ENCODE assay signal across 28 cellular contexts in the genomic region with DNA sequence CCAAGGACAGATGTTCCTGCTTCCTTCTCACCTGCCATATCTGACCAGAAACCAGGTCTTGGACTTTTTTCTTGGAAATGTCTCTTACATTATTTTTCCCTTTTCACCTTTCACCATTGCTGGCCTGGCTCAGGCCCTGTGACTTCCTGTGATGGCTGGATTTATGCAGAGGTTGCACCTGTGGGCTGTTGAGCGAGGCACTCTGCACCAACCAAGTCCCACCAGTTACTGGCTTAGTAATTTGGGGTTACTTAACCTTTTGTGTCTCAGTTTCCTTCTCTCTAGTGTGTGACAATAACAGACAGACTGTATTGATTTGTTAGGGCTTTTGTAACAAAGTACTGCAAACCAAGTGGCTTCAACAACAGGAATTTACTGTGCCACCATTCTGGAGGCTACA.
"Had no signal": no experiment of that assay in that cellular context is flagged by ENCODE, and none has a peak within 500 bp of the region (broad histone marks: within the 10 kb centered on the region; RNA-seq: fewer than 3 reads in every experiment).

No MANE protein-coding gene starts in this region.

- H3K27me3 ChIP-seq: Peyer's patch, SJSA1 had no signal

- DNase-seq: activated CD4-positive, alpha-beta memory T cell treated with anti-CD3 and anti-CD28 coated beads for 36 hours; activated CD4-positive, alpha-beta T cell treated with anti-CD3 and anti-CD28 coated beads, Interleukin-2, amount 10 ng/mL, durations not matched to agents 7 days and 5 days; activated effector memory CD4-positive, alpha-beta T cell treated with Interleukin-2 at 50 U/mL for 16 hours; activated naive CD4-positive, alpha-beta T cell treated with anti-CD3 and anti-CD28 coated beads, Interleukin-2, amount 50 U/mL, for 16 hours; activated T-cell treated with anti-CD3 and anti-CD28 coated beads, Interleukin-2, amount 50 U/mL, for 1 hour; anterior cingulate cortex; caudate nucleus; cerebellar nuclear complex; KG1; NCI-H1092 treated with DMSO at 0.1 percent for 48 hours; NCI-H146; NCI-H187; NCI-H2029 treated with DMSO at 0.1 percent for 48 hours; NCI-H2107; NCI-H2171; NCI-H510A; PC-3; Peyer's patch; RPMI8226; SHP77 treated with DMSO at 0.1 percent for 48 hours; SK-N-SH had no signal

- H3K4me1 Mint-ChIP-seq: brain had no signal

- H3K4me2 ChIP-seq: SK-N-SH had no signal

- ATAC-seq: PC-3 had no signal

- H3K9me3 ChIP-seq: Peyer's patch, SJSA1, SK-N-SH had no signal

- H3K9me2 ChIP-seq: SK-N-SH had no signal

- H3K9ac ChIP-seq: SK-N-SH had no signal

- H3K36me3 ChIP-seq: Peyer's patch, SJSA1 had no signal

- H3K4me3 Mint-ChIP-seq: activated CD4-positive, alpha-beta memory T cell treated with anti-CD3 and anti-CD28 coated beads for 36 hours; activated CD4-positive, alpha-beta T cell treated with anti-CD3 and anti-CD28 coated beads, Interleukin-2, amount 10 ng/mL, durations not matched to agents 7 days and 5 days; activated T-helper 1 cell treated with anti-CD3 and anti-CD28 coated beads, Interleukin-12 subunit alpha, Interleukin-12 subunit beta, Interleukin-2, Interleukin-4 antibody, amounts not matched to agents 30 ng/mL and 10 ng/mL and 1 ng/mL, durations not matched to agents 14 hours and 24 hours and 36 hours; brain; T-helper 1 cell treated with Interleukin-12 subunit alpha and Interleukin-12 subunit beta and Interleukin-4 antibody, amounts not matched to agents 30 μg/mL and 1 μg/mL, for 36 hours; T-helper 2 cell treated with Interferon-gamma antibody and Interleukin-4, amounts not matched to agents 5 μg/mL and 100 μg/mL, for 36 hours had no signal

- H3K4me1 ChIP-seq: Peyer's patch, SJSA1 had no signal

- FAIRE-seq: bronchial epithelial cell, TTC549 had no signal

- H3K9me3 Mint-ChIP-seq: activated CD4-positive, alpha-beta memory T cell treated with anti-CD3 and anti-CD28 coated beads for 36 hours; activated CD4-positive, alpha-beta T cell treated with anti-CD3 and anti-CD28 coated beads, Interleukin-2, amount 10 ng/mL, durations not matched to agents 7 days and 5 days; activated T-helper 1 cell treated with anti-CD3 and anti-CD28 coated beads, Interleukin-12 subunit alpha, Interleukin-12 subunit beta, Interleukin-2, Interleukin-4 antibody, amounts not matched to agents 30 ng/mL and 10 ng/mL and 1 ng/mL, durations not matched to agents 14 hours and 24 hours and 36 hours; T-helper 1 cell treated with Interleukin-12 subunit alpha and Interleukin-12 subunit beta and Interleukin-4 antibody, amounts not matched to agents 30 μg/mL and 1 μg/mL, for 36 hours; T-helper 2 cell treated with Interferon-gamma antibody and Interleukin-4, amounts not matched to agents 5 μg/mL and 100 μg/mL, for 36 hours had no signal

- H3K4me3 ChIP-seq: Peyer's patch, SJSA1 had no signal

- H3K27ac ChIP-seq: Peyer's patch, SJSA1 had no signal

- H3K36me3 Mint-ChIP-seq: activated CD4-positive, alpha-beta memory T cell treated with anti-CD3 and anti-CD28 coated beads for 36 hours; brain had no signal

- H3K27ac Mint-ChIP-seq: activated CD4-positive, alpha-beta memory T cell treated with anti-CD3 and anti-CD28 coated beads for 36 hours; activated CD4-positive, alpha-beta T cell treated with anti-CD3 and anti-CD28 coated beads, Interleukin-2, amount 10 ng/mL, durations not matched to agents 7 days and 5 days; brain; T-helper 1 cell treated with Interleukin-12 subunit alpha and Interleukin-12 subunit beta and Interleukin-4 antibody, amounts not matched to agents 30 μg/mL and 1 μg/mL, for 36 hours; T-helper 2 cell treated with Interferon-gamma antibody and Interleukin-4, amounts not matched to agents 5 μg/mL and 100 μg/mL, for 36 hours had no signal
